In the genomic region with DNA sequence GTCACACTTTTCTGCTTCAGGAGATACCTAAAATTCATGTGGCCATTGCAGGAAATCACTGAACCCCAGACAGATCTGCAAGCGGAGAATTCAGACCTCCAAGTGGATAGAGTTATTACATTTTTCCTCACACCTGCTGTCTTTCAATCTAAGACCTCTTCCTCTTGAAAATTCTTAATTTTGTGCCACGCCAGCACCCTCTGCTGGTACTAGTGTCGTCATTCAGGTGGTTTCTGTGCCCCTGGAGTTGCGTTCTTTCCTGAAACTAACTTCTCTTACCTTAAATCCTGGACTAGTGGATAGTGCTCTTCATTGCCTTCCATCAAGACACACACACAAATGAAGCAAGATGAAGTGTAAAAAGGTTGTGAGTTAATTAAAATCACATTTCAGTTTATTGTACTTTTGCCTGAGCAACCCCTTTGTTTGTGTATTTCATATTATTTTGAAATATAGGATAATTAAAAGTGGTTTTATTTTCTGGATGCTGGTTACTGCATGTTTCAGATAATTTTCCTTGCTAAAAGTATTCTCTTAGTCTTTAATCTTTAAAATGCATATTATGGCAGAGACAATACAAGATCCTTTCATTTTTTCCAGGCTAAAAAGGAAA, we compare ENCODE assay signal across 8 cellular contexts. TPM values are rescaled to one million over a fixed set of nuclear protein-coding genes. Genes with fewer than 3 reads are reported as not detected.
DNase-seq lines count a peak whose midpoint lies in the region; ATAC-seq and TF ChIP-seq lines count a peak whose summit lies in the region.

No MANE protein-coding gene starts in this region.

- H3K27me3 Mint-ChIP-seq in endothelial cell (ENCODE audit: unreplicated experiment): peaks cover 12% of the 10 kb centered on the region

- TF ChIP-seq CTCF in GM10248 (IDR thresholded peaks at IDR 0.05; ENCODE audit: control extremely low read depth, extremely low read depth, low read depth, missing control alignments) (peak; percentile 14), NB4 (IDR thresholded peaks at IDR 0.05; ENCODE audit: low read depth, low read length) (peak; percentile 67), endothelial cell (IDR thresholded peaks at IDR 0.05; ENCODE audit: unreplicated experiment) (peak; percentile 61)

- H3K27ac Mint-ChIP-seq in endothelial cell (ENCODE audit: unreplicated experiment): no peak overlapping the region

- CTCF ChIA-PET in GM10248 (lab: Yijun Ruan, JAX): interaction anchor here (1.8 kb wide), 1 partner anchor 8 kb away, joined by 6 read pairs; no protein-coding TSS in a partner anchor

- TF ChIP-seq POLR2A in NB4 (IDR thresholded peaks at IDR 0.05; ENCODE audit: extremely low read depth, insufficient read length): no peak

- H3K4me3 Mint-ChIP-seq in endothelial cell (ENCODE audit: unreplicated experiment): no peak overlapping the region

- no peak overlapping the region for H3K4me3 ChIP-seq in NB4 (ENCODE audit: low read depth, low read length)

- no peaks in the 10 kb centered on the region for H3K9me3 Mint-ChIP-seq in endothelial cell (ENCODE audit: unreplicated experiment)

- ATAC-seq in SK-N-SH treated with all-trans-retinoic acid at 6 μM for 48 hours: peak; percentile 20; the same call in 1 of the 3 replicates
- no peak for ATAC-seq in GM21786 (IDR thresholded peaks at IDR 0.05; ENCODE audit: unreplicated experiment)
- ATAC-seq in HG03457 (IDR thresholded peaks at IDR 0.05; ENCODE audit: unreplicated experiment): no peak

- POLR2A ChIA-PET in GM10248 (lab: Yijun Ruan, JAX): no interaction called here

- H3K4me1 Mint-ChIP-seq in endothelial cell (ENCODE audit: unreplicated experiment): peaks cover 2% of the 10 kb centered on the region

- DNase-seq in GM10248 (ENCODE audit: extremely low spot score) (peak; percentile 18), NB4 (ENCODE audit: low read depth) (peak; percentile 59), endothelial cell (ENCODE audit: low spot score) (peak; percentile 33), posterior cingulate gyrus (peak in 6 of 10 donors; percentile 48 to 89 (median 57)), cortex of kidney (lab: John Stamatoyannopoulos, UW) (no peak)

- no peaks in the 10 kb centered on the region for H3K36me3 Mint-ChIP-seq in endothelial cell (ENCODE audit: low read depth, unreplicated experiment)

- intact Hi-C loops in posterior cingulate gyrus (cut with DNase I): loop anchor here (5.0 to 10.0 kb wide), 2 partner anchors 284 to 581 kb away; no protein-coding TSS in a partner anchor

TF ChIP-seq in SK-N-SH treated with all-trans-retinoic acid at 6 μM for 48 hours, 23 proteins besides CTCF, POLR2A, EP300 and RAD21:
- no peak for TF ChIP-seq CSDC2 (CRISPR knock-in tag; IDR thresholded peaks at IDR 0.05)
- TF ChIP-seq ZFP30 (CRISPR knock-in tag; IDR thresholded peaks at IDR 0.05): no peak
- TF ChIP-seq, protein P1, sequence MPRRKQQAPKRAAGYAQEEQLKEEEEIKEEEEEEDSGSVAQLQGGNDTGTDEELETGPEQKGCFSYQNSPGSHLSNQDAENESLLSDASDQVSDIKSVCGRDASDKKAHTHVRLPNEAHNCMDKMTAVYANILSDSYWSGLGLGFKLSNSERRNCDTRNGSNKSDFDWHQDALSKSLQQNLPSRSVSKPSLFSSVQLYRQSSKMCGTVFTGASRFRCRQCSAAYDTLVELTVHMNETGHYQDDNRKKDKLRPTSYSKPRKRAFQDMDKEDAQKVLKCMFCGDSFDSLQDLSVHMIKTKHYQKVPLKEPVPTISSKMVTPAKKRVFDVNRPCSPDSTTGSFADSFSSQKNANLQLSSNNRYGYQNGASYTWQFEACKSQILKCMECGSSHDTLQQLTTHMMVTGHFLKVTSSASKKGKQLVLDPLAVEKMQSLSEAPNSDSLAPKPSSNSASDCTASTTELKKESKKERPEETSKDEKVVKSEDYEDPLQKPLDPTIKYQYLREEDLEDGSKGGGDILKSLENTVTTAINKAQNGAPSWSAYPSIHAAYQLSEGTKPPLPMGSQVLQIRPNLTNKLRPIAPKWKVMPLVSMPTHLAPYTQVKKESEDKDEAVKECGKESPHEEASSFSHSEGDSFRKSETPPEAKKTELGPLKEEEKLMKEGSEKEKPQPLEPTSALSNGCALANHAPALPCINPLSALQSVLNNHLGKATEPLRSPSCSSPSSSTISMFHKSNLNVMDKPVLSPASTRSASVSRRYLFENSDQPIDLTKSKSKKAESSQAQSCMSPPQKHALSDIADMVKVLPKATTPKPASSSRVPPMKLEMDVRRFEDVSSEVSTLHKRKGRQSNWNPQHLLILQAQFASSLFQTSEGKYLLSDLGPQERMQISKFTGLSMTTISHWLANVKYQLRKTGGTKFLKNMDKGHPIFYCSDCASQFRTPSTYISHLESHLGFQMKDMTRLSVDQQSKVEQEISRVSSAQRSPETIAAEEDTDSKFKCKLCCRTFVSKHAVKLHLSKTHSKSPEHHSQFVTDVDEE (CRISPR knock-in tag; IDR thresholded peaks at IDR 0.05): no peak
- no peak for TF ChIP-seq TOX (CRISPR knock-in tag; IDR thresholded peaks at IDR 0.05; ENCODE audit: borderline replicate concordance)

RNA-seq across cellular contexts. Expression of a gene that starts 1.6 kb away (rescaled TPM):
- total RNA-seq in endothelial cell (ENCODE audit: unreplicated experiment): 0.15 TPM

Comparison
In these comparisons a context has a peak if more than half of its experiments do, and no peak if none do; other contexts are left out.
1. CTCF ChIP-seq: peak in every context shown above with its lines; median percentile 67 in NB4; 61 in endothelial cell; 14 in GM10248.